Comparison of ENCODE assay signal across 8 cellular contexts in genomic region chr16:15949210-15950166, GRCh38. TPM values are rescaled to one million over a fixed set of nuclear protein-coding genes. Genes with fewer than 3 reads are reported as not detected.
A peak's percentile ranks its signal among the peaks of the same experiment; 100 is the strongest.
DNase-seq lines count a peak whose midpoint lies in the region; ATAC-seq and TF ChIP-seq lines count a peak whose summit lies in the region.

Gene ABCC1, plus strand, starts transcription at chr16:15949616. Its CDS starts 136 bp downstream, at chr16:15949752.

- H3K27ac ChIP-seq in A673 (ENCODE audit: low read depth, low read length, poor library complexity, severe bottlenecking) = peak within 1 kb of the TSS; percentile 89
- peak within 1 kb of the TSS; percentile 86 to 96 (median 94) for H3K27ac ChIP-seq in skin epidermis

- POLR2A ChIA-PET in A673 (lab: Charles Lee; ENCODE audit: low non-redundant PET) = interaction anchor here (0.7 kb wide), 1 partner anchor 24 kb away, joined by 3 read pairs; no protein-coding TSS in a partner anchor

- peaks cover 15% of the 10 kb centered on the region for H3K4me1 ChIP-seq in A673 (ENCODE audit: insufficient read depth, low read length, poor library complexity, severe bottlenecking)
- peaks cover 3% of the 10 kb centered on the region for H3K4me1 ChIP-seq in iPS-15b (ENCODE audit: control insufficient read depth, insufficient read depth, low read length)

- no peak for TF ChIP-seq CTCF in A673 (conservative IDR thresholded peaks at IDR 0.05; ENCODE audit: low read depth, low read length)

- H3K4me3 ChIP-seq in A673 (ENCODE audit: low read depth, low read length, poor library complexity, severe bottlenecking) = peak within 1 kb of the TSS; percentile 92
- H3K4me3 ChIP-seq in iPS-15b (ENCODE audit: low read depth, low read length) = peak within 1 kb of the TSS; percentile 85
- H3K4me3 ChIP-seq in skin epidermis = peak within 1 kb of the TSS; percentile 67 to 95 (median 80)

- H3K36me3 ChIP-seq in A673 (ENCODE audit: insufficient read depth, low read length, poor library complexity, severe bottlenecking) = no peaks in the 10 kb centered on the region
- H3K36me3 ChIP-seq in iPS-15b (ENCODE audit: control insufficient read depth, insufficient read depth, low read length) = peaks cover 3% of the 10 kb centered on the region

- H3K4me3 Mint-ChIP-seq in T-helper 17 cell = peak within 1 kb of the TSS; percentile 96

- peak within 1 kb of the TSS; percentile 95 for H3K27ac Mint-ChIP-seq in T-helper 17 cell

- CTCF ChIA-PET in A673 (lab: Charles Lee) = no interaction called here

- H3K9ac ChIP-seq in iPS-15b (ENCODE audit: low read depth, low read length) = peak within 1 kb of the TSS; percentile 96

- H3K27me3 ChIP-seq in A673 (replicated peaks; ENCODE audit: insufficient read depth, low read depth, low read length, poor library complexity) (no peaks in the 10 kb centered on the region), iPS-15b (ENCODE audit: control insufficient read depth, insufficient read depth, low read length) (no peaks in the 10 kb centered on the region)

- intact Hi-C loops in A673 (cut with micrococcal nuclease; ENCODE audit: unreplicated experiment) = no loop called here

- H3K9me3 ChIP-seq in A673 (ENCODE audit: low read depth, low read length, poor library complexity, severe bottlenecking) (no peaks in the 10 kb centered on the region), T-helper 17 cell (ENCODE audit: control insufficient read depth, low read length, poor library complexity, severe bottlenecking) (no peaks in the 10 kb centered on the region), iPS-15b (ENCODE audit: control insufficient read depth, insufficient read depth, low read length) (no peaks in the 10 kb centered on the region)

- no TSS peak for BruUV-seq in A673 (replicated peaks; lab: Mats Ljungman, UMichigan)

- H3K36me3 Mint-ChIP-seq in T-helper 17 cell (ENCODE audit: low read depth) = peaks cover 3% of the 10 kb centered on the region

- ATAC-seq in GM18868 (IDR thresholded peaks at IDR 0.05; ENCODE audit: unreplicated experiment) (peak; percentile 60), HG03521 (IDR thresholded peaks at IDR 0.05; ENCODE audit: unreplicated experiment) (peak; percentile 60), T-helper 17 cell (peak; percentile 64)

- DNase-seq in A673 (ENCODE audit: low spot score) (peak; percentile 53), T-helper 17 cell (peak; percentile 45 to 64 (median 55)), astrocyte of the hippocampus (ENCODE audit: low read depth, low spot score) (peak; percentile 80), DMS79 treated with DMSO at 0.1 percent for 48 hours (lab: John Stamatoyannopoulos, UW) (no peak)

- H3K4me1 Mint-ChIP-seq in T-helper 17 cell = peaks cover 32% of the 10 kb centered on the region

- H3K27me3 Mint-ChIP-seq in T-helper 17 cell = no peaks in the 10 kb centered on the region

RNA-seq across cellular contexts. Expression of gene ABCC1, which starts in this region (rescaled TPM):
- total RNA-seq in A673 (2021) (25.0 and 32.1 TPM in 2 replicates), T-helper 17 cell (10 to 100 TPM; 66.0 to 67.0 TPM)
